ENCODE assay signal across 14 cellular contexts in the genomic region with DNA sequence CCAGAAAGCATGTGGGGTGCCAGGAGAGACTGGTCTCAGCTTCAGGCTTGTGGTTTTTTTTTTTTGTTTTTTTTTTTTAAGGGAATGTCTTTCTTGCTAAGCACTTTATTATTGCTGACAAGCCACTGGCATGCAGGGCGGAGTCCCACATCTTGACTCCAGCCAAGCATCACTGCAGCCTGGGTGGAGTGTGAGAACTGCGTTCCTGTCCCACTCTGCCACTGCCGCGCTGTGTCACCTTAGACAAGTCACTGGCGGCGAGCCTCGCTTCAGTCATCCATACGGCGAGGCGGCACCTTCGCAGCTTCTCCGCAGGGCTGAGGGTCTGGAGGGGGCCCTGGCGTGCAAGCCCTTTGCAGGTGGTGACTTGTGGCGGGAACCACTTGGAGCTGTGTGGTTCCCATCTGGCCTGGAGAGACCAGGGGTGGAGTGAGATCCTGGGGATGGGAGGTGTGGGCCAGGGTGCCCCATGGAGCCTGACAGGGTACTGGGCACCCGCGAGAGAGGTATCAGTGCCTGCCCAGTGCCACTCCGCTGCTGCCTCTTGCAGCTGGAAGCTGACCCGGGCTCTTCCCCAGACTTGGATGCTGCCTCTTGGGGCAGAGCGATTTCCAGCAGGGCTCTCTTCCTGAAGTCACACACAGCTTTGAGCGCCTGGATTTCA.
DNase-seq lines count a peak whose midpoint lies in the region; ATAC-seq lines count a peak whose summit lies in the region.
"Had no signal": no experiment of that assay in that cellular context is flagged by ENCODE, and none has a peak within 500 bp of the region (broad histone marks: within the 10 kb centered on the region; RNA-seq: fewer than 3 reads in every experiment).

No MANE protein-coding gene starts in this region.

- no peaks in the 10 kb centered on the region for H3K27me3 Mint-ChIP-seq in stimulated activated naive CD8-positive, alpha-beta T cell treated with anti-CD3 and anti-CD28 coated beads, Interleukin-15, amount 100 ng/mL, for 72 hours
- H3K27me3 Mint-ChIP-seq in activated naive CD8-positive, alpha-beta T cell treated with anti-CD3 and anti-CD28 coated beads, Interleukin-2, amount 50 U/mL, for 24 hours, result no peaks in the 10 kb centered on the region
- H3K27me3 Mint-ChIP-seq: activated CD4-positive, alpha-beta memory T cell treated with anti-CD3 and anti-CD28 coated beads for 36 hours had no signal

- no peak overlapping the region for H3K4me3 Mint-ChIP-seq in stimulated activated naive CD8-positive, alpha-beta T cell treated with anti-CD3 and anti-CD28 coated beads, Interleukin-15, amount 100 ng/mL, for 72 hours
- no peak overlapping the region for H3K4me3 Mint-ChIP-seq in activated naive CD8-positive, alpha-beta T cell treated with anti-CD3 and anti-CD28 coated beads, Interleukin-2, amount 50 U/mL, for 24 hours
- H3K4me3 Mint-ChIP-seq: activated CD4-positive, alpha-beta memory T cell treated with anti-CD3 and anti-CD28 coated beads for 36 hours; nephron progenitor cell had no signal

- no peaks in the 10 kb centered on the region for H3K4me1 Mint-ChIP-seq in stimulated activated naive CD8-positive, alpha-beta T cell treated with anti-CD3 and anti-CD28 coated beads, Interleukin-15, amount 100 ng/mL, for 72 hours
- H3K4me1 Mint-ChIP-seq in activated naive CD8-positive, alpha-beta T cell treated with anti-CD3 and anti-CD28 coated beads, Interleukin-2, amount 50 U/mL, for 24 hours, result no peaks in the 10 kb centered on the region

- no peaks in the 10 kb centered on the region for H3K36me3 Mint-ChIP-seq in activated naive CD8-positive, alpha-beta T cell treated with anti-CD3 and anti-CD28 coated beads, Interleukin-2, amount 50 U/mL, for 24 hours (ENCODE audit: low read depth)
- H3K36me3 Mint-ChIP-seq: activated CD4-positive, alpha-beta memory T cell treated with anti-CD3 and anti-CD28 coated beads for 36 hours had no signal

- peaks cover 0 to 8% of the 10 kb centered on the region in 2 donors for H3K9me3 Mint-ChIP-seq in stimulated activated naive CD8-positive, alpha-beta T cell treated with anti-CD3 and anti-CD28 coated beads, Interleukin-15, amount 100 ng/mL, for 72 hours
- no peaks in the 10 kb centered on the region for H3K9me3 Mint-ChIP-seq in activated naive CD8-positive, alpha-beta T cell treated with anti-CD3 and anti-CD28 coated beads, Interleukin-2, amount 50 U/mL, for 24 hours
- H3K9me3 Mint-ChIP-seq: activated T-helper 2 cell treated with anti-CD3 and anti-CD28 coated beads, Interferon-gamma antibody, Interleukin-2, Interleukin-4, amounts not matched to agents 10 μg/mL and 5 μg/mL and 100 μg/mL, durations not matched to agents 14 hours and 24 hours and 36 hours; nephron progenitor cell had no signal

- peak; percentile 14 for ATAC-seq in stimulated activated naive CD8-positive, alpha-beta T cell treated with anti-CD3 and anti-CD28 coated beads, Interleukin-15, Interleukin-2, amounts not matched to agents 100 U/mL and 50 U/mL, for 24 hours
- no peak for ATAC-seq in stimulated activated naive CD8-positive, alpha-beta T cell treated with anti-CD3 and anti-CD28 coated beads, Interleukin-15, amount 100 ng/mL, for 72 hours
- ATAC-seq in HG03439 (IDR thresholded peaks at IDR 0.05; ENCODE audit: unreplicated experiment), result no peak
- no peak for ATAC-seq in activated naive CD8-positive, alpha-beta T cell treated with anti-CD3 and anti-CD28 coated beads, Interleukin-2, amount 50 U/mL, for 24 hours

- no peak overlapping the region for H3K27ac Mint-ChIP-seq in stimulated activated naive CD8-positive, alpha-beta T cell treated with anti-CD3 and anti-CD28 coated beads, Interleukin-15, amount 100 ng/mL, for 72 hours
- H3K27ac Mint-ChIP-seq in activated naive CD8-positive, alpha-beta T cell treated with anti-CD3 and anti-CD28 coated beads, Interleukin-2, amount 50 U/mL, for 24 hours, result no peak overlapping the region
- H3K27ac Mint-ChIP-seq: activated CD4-positive, alpha-beta memory T cell treated with anti-CD3 and anti-CD28 coated beads for 36 hours; activated T-helper 2 cell treated with anti-CD3 and anti-CD28 coated beads, Interferon-gamma antibody, Interleukin-2, Interleukin-4, amounts not matched to agents 10 μg/mL and 5 μg/mL and 100 μg/mL, durations not matched to agents 14 hours and 24 hours and 36 hours; nephron progenitor cell had no signal

- no peak for DNase-seq in stimulated activated naive CD8-positive, alpha-beta T cell treated with anti-CD3 and anti-CD28 coated beads, Interleukin-15, Interleukin-2, amounts not matched to agents 100 U/mL and 50 U/mL, for 24 hours
- no peak for DNase-seq in stimulated activated naive CD8-positive, alpha-beta T cell treated with anti-CD3 and anti-CD28 coated beads, Interleukin-15, amount 100 ng/mL, for 72 hours
- DNase-seq in astrocyte of the hippocampus (ENCODE audit: low read depth, low spot score), result peak; percentile 84
- peak; percentile 85 for DNase-seq in hepatic stellate cell (ENCODE audit: low spot score)
- DNase-seq in stimulated activated CD4-positive, alpha-beta T cell treated with anti-CD3 and anti-CD28 coated beads, Interleukin-2, amount 100 ng/mL, for 48 hours, result no peak
- no peak for DNase-seq in activated naive CD4-positive, alpha-beta T cell treated with anti-CD3 and anti-CD28 coated beads, Interleukin-2, amount 50 U/mL, for 16 hours
- DNase-seq in activated naive CD8-positive, alpha-beta T cell treated with anti-CD3 and anti-CD28 coated beads, Interleukin-2, amount 50 U/mL, for 24 hours, result no peak
- DNase-seq: activated CD4-positive, alpha-beta memory T cell treated with anti-CD3 and anti-CD28 coated beads for 36 hours; nephron progenitor cell; right lobe of liver; SHP77; stimulated activated naive CD4-positive, alpha-beta T cell had no signal

Comparison
In these comparisons a context has a peak if more than half of its experiments do, and no peak if none do; other contexts are left out.
1. DNase-seq: peak in astrocyte of the hippocampus (single experiment) and hepatic stellate cell (single experiment); none in stimulated activated naive CD8-positive, alpha-beta T cell treated with anti-CD3 and anti-CD28 coated beads, Interleukin-15, Interleukin-2, amounts not matched to agents 100 U/mL and 50 U/mL, for 24 hours (single experiment), stimulated activated naive CD8-positive, alpha-beta T cell treated with anti-CD3 and anti-CD28 coated beads, Interleukin-15, amount 100 ng/mL, for 72 hours (0 of 2), stimulated activated CD4-positive, alpha-beta T cell treated with anti-CD3 and anti-CD28 coated beads, Interleukin-2, amount 100 ng/mL, for 48 hours (0 of 2), activated naive CD4-positive, alpha-beta T cell treated with anti-CD3 and anti-CD28 coated beads, Interleukin-2, amount 50 U/mL, for 16 hours (single experiment) and activated naive CD8-positive, alpha-beta T cell treated with anti-CD3 and anti-CD28 coated beads, Interleukin-2, amount 50 U/mL, for 24 hours (single experiment).